In the genomic region with DNA sequence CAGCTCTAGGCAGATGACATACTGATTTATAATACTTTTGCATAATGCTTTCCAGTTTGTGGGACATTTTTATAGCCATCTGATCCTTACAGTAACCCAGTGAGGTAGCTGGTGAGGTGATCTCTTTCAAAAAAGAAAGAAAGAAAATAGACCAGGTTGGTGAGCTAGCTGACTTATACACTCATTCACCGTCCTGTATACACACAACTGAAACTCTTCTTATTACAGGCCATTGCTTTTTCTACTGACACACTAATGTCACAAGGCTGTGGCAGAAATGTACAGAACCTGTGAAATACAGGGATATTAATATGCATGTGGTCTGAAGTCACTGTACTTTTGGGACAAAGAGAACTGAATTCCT, we compare ENCODE assay signal across 2 cellular contexts.
TF ChIP-seq lines count a peak whose summit lies in the region.

No MANE protein-coding gene starts in this region.

TF ChIP-seq in SK-N-SH, 30 proteins besides CTCF, POLR2A, EP300 and RAD21:
- TF ChIP-seq, protein P1, sequence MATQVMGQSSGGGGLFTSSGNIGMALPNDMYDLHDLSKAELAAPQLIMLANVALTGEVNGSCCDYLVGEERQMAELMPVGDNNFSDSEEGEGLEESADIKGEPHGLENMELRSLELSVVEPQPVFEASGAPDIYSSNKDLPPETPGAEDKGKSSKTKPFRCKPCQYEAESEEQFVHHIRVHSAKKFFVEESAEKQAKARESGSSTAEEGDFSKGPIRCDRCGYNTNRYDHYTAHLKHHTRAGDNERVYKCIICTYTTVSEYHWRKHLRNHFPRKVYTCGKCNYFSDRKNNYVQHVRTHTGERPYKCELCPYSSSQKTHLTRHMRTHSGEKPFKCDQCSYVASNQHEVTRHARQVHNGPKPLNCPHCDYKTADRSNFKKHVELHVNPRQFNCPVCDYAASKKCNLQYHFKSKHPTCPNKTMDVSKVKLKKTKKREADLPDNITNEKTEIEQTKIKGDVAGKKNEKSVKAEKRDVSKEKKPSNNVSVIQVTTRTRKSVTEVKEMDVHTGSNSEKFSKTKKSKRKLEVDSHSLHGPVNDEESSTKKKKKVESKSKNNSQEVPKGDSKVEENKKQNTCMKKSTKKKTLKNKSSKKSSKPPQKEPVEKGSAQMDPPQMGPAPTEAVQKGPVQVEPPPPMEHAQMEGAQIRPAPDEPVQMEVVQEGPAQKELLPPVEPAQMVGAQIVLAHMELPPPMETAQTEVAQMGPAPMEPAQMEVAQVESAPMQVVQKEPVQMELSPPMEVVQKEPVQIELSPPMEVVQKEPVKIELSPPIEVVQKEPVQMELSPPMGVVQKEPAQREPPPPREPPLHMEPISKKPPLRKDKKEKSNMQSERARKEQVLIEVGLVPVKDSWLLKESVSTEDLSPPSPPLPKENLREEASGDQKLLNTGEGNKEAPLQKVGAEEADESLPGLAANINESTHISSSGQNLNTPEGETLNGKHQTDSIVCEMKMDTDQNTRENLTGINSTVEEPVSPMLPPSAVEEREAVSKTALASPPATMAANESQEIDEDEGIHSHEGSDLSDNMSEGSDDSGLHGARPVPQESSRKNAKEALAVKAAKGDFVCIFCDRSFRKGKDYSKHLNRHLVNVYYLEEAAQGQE (IDR thresholded peaks at IDR 0.05; ENCODE audit: low read depth, low read length), result no peak
- TF ChIP-seq NRF1 (IDR thresholded peaks at IDR 0.05; ENCODE audit: low read depth, low read length) (no peak), MXI1 (IDR thresholded peaks at IDR 0.05; ENCODE audit: low read depth, low read length) (no peak)

TF ChIP-seq in GM23338, 12 proteins besides CTCF, POLR2A, EP300 and RAD21 (continued from another document):
- TF ChIP-seq, protein P1 (IDR thresholded peaks at IDR 0.05; ENCODE audit: unreplicated experiment), result no peak
- TF ChIP-seq, protein P2, sequence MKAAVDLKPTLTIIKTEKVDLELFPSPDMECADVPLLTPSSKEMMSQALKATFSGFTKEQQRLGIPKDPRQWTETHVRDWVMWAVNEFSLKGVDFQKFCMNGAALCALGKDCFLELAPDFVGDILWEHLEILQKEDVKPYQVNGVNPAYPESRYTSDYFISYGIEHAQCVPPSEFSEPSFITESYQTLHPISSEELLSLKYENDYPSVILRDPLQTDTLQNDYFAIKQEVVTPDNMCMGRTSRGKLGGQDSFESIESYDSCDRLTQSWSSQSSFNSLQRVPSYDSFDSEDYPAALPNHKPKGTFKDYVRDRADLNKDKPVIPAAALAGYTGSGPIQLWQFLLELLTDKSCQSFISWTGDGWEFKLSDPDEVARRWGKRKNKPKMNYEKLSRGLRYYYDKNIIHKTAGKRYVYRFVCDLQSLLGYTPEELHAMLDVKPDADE (IDR thresholded peaks at IDR 0.05), result no peak
- no peak for TF ChIP-seq CREB1 (CRISPR knock-in tag; IDR thresholded peaks at IDR 0.05; ENCODE audit: low read depth)
- no peak for TF ChIP-seq POLR2AphosphoS5 (IDR thresholded peaks at IDR 0.05; ENCODE audit: low read depth)
- TF ChIP-seq STAT1 (IDR thresholded peaks at IDR 0.05; ENCODE audit: unreplicated experiment), result no peak
